Comparison of ENCODE assay signal across 23 cellular contexts in the genomic region with DNA sequence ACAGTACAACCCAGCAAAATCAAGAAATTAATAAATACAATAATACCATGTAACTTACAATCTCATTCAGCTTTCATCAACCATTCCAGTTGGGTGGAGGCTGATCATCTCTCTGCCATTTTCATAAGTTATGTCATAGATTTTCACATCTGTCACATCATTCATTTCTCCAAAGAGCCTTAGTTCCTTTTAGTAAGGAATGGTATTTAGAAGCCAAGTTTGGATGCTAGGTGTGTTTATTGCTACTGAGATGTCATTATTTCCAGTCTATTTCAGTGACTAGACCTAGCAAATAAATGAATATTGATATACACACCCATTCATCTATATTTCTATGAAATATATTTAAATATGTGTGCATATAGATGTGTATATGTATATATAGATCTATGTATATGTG. TPM values are rescaled to one million over a fixed set of nuclear protein-coding genes. Genes with fewer than 3 reads are reported as not detected.
DNase-seq lines count a peak whose midpoint lies in the region; ATAC-seq, FAIRE-seq and TF ChIP-seq lines count a peak whose summit lies in the region.
"Had no signal": no experiment of that assay in that cellular context is flagged by ENCODE, and none has a peak within 500 bp of the region (broad histone marks: within the 10 kb centered on the region; RNA-seq: fewer than 3 reads in every experiment).

No MANE protein-coding gene starts in this region.

- H3K27me3 Mint-ChIP-seq in activated T-cell treated with anti-CD3 and anti-CD28 coated beads, Interleukin-2, amount 50 U/mL, for 24 hours = no peaks in the 10 kb centered on the region
- H3K27me3 Mint-ChIP-seq: activated CD8-positive, alpha-beta T cell treated with anti-CD3 and anti-CD28 coated beads for 36 hours; naive thymus-derived CD8-positive, alpha-beta T cell; T-helper 17 cell had no signal

- H3K4me1 Mint-ChIP-seq in activated T-cell treated with anti-CD3 and anti-CD28 coated beads, Interleukin-2, amount 50 U/mL, for 24 hours (ENCODE audit: low read depth) = peaks cover 45% of the 10 kb centered on the region
- peaks cover 57% of the 10 kb centered on the region for H3K4me1 Mint-ChIP-seq in stimulated activated effector memory CD8-positive, alpha-beta T cell treated with anti-CD3 and anti-CD28 coated beads, Interleukin-12 subunit alpha, Interleukin-12 subunit beta, amount 100 ng/mL, for 72 hours

- H3K4me1 ChIP-seq in HUES64 (ENCODE audit: insufficient read depth, low read length) (peaks cover 9% of the 10 kb centered on the region; the same call in 1 of the 2 replicates), GM12878 (ENCODE audit: control insufficient read depth, insufficient read depth, low read length) (peaks cover 11% of the 10 kb centered on the region), colonic mucosa (no peaks in the 10 kb centered on the region)
- H3K4me1 ChIP-seq: prostate gland had no signal

- no peak overlapping the region for H3K27ac ChIP-seq in HUES64 (ENCODE audit: low read depth, low read length)
- 0 out of 2 replicates have a peak overlapping the region, but pooled peaks have one; percentile 93 for H3K27ac ChIP-seq in GM12878 (ENCODE audit: control insufficient read depth, insufficient read depth)
- H3K27ac ChIP-seq in dorsolateral prefrontal cortex = no peak overlapping the region
- H3K27ac ChIP-seq in colonic mucosa = no peak overlapping the region
- H3K27ac ChIP-seq: cardiac muscle cell, epithelial cell of prostate, foreskin keratinocyte, prostate gland, skin epidermis, uterus had no signal

- intact Hi-C loops in GM12878 (cut with micrococcal nuclease; ENCODE audit: unreplicated experiment) = no loop called here
- intact Hi-C loops in dorsolateral prefrontal cortex (cut with DNase I) = loop anchor here in 1 of 2 donors (5.0 kb wide), 1 partner anchor 154 kb away; a partner anchor contains a TSS
- intact Hi-C loops in colonic mucosa (cut with DNase I) = loop anchor here (10.0 kb wide), 2 partner anchors 81 to 151 kb away; a partner anchor contains a TSS

- RAD21 ChIA-PET in GM12878 (lab: Charles Lee; ENCODE audit: unreplicated experiment) = interaction anchor here (1.6 kb wide), 1 partner anchor 23 kb away, joined by 3 read pairs; no protein-coding TSS in a partner anchor

- H3K9me3 Mint-ChIP-seq in activated T-cell treated with anti-CD3 and anti-CD28 coated beads, Interleukin-2, amount 50 U/mL, for 24 hours = no peaks in the 10 kb centered on the region
- H3K9me3 Mint-ChIP-seq in stimulated activated effector memory CD8-positive, alpha-beta T cell treated with anti-CD3 and anti-CD28 coated beads, Interleukin-12 subunit alpha, Interleukin-12 subunit beta, amount 100 ng/mL, for 72 hours = no peaks in the 10 kb centered on the region

- H3K4me3 Mint-ChIP-seq in activated T-cell treated with anti-CD3 and anti-CD28 coated beads, Interleukin-2, amount 50 U/mL, for 24 hours = peak overlapping the region; percentile 22
- H3K4me3 Mint-ChIP-seq in stimulated activated effector memory CD8-positive, alpha-beta T cell treated with anti-CD3 and anti-CD28 coated beads, Interleukin-12 subunit alpha, Interleukin-12 subunit beta, amount 100 ng/mL, for 72 hours = peak overlapping the region; percentile 98
- H3K4me3 Mint-ChIP-seq: CD14-positive monocyte had no signal

- H3K9me3 ChIP-seq in HUES64 (ENCODE audit: insufficient read depth, low read depth, low read length) = no peaks in the 10 kb centered on the region; the same call in 1 of the 2 replicates
- H3K9me3 ChIP-seq in GM12878 (replicated peaks; ENCODE audit: control insufficient read depth, insufficient read depth, low read length) = peaks cover 3% of the 10 kb centered on the region; the same call in 2 of the 3 replicates
- H3K9me3 ChIP-seq in colonic mucosa = no peaks in the 10 kb centered on the region
- H3K9me3 ChIP-seq: prostate gland, uterus had no signal

- in situ Hi-C loops in GM12878 (cut with MboI) = no loop called here

- H3K27ac Mint-ChIP-seq in activated T-cell treated with anti-CD3 and anti-CD28 coated beads, Interleukin-2, amount 50 U/mL, for 24 hours = no peak overlapping the region
- H3K27ac Mint-ChIP-seq in stimulated activated effector memory CD8-positive, alpha-beta T cell treated with anti-CD3 and anti-CD28 coated beads, Interleukin-12 subunit alpha, Interleukin-12 subunit beta, amount 100 ng/mL, for 72 hours = no peak overlapping the region
- H3K27ac Mint-ChIP-seq: activated CD8-positive, alpha-beta T cell treated with anti-CD3 and anti-CD28 coated beads for 36 hours had no signal

- H3K27me3 ChIP-seq in HUES64 (ENCODE audit: insufficient read depth, low read length) = no peaks in the 10 kb centered on the region
- no peaks in the 10 kb centered on the region for H3K27me3 ChIP-seq in GM12878 (replicated peaks in 1 of 2; ENCODE audit: control insufficient read depth in 2 of 2, insufficient read depth in 2 of 2, low read length in 1 of 2)
- no peaks in the 10 kb centered on the region for H3K27me3 ChIP-seq in dorsolateral prefrontal cortex
- no peaks in the 10 kb centered on the region for H3K27me3 ChIP-seq in colonic mucosa
- H3K27me3 ChIP-seq: cardiac muscle cell, foreskin keratinocyte, uterus had no signal

- no peak for TF ChIP-seq EP300 in GM12878 (IDR thresholded peaks at IDR 0.05; ENCODE audit: borderline replicate concordance in 1 of 2, control insufficient read depth in 1 of 2, low read depth in 2 of 2, low read length in 2 of 2)

- H3K36me3 ChIP-seq in HUES64 (ENCODE audit: insufficient read depth, low read length) (peaks cover 29% of the 10 kb centered on the region), GM12878 (ENCODE audit: control insufficient read depth in 2 of 2, insufficient read depth in 2 of 2, low read length in 1 of 2) (no peaks in the 10 kb centered on the region), colonic mucosa (no peaks in the 10 kb centered on the region)
- H3K36me3 ChIP-seq: cardiac muscle cell, prostate gland, uterus had no signal

- CTCF ChIA-PET in GM12878 (lab: Yijun Ruan, JAX) = interaction anchor here (0.9 to 1.0 kb wide), 2 partner anchors 10 to 88 kb away, joined by 3 to 5 read pairs; no protein-coding TSS in a partner anchor

- DNase-seq in activated T-cell treated with anti-CD3 and anti-CD28 coated beads, Interleukin-2, amount 50 U/mL, for 24 hours = no peak
- DNase-seq in activated T-cell treated with anti-CD3 and anti-CD28 coated beads for 4 hours = no peak
- no peak for DNase-seq in GM12878 (ENCODE audit: low read depth, low spot score)
- DNase-seq in stimulated activated effector memory CD8-positive, alpha-beta T cell treated with anti-CD3 and anti-CD28 coated beads, Interleukin-12 subunit alpha, Interleukin-12 subunit beta, amount 100 ng/mL, for 72 hours (ENCODE audit: low spot score in 2 of 2) = no peak
- DNase-seq in dorsolateral prefrontal cortex = no peak
- DNase-seq in colonic mucosa = no peak
- DNase-seq: activated CD8-positive, alpha-beta T cell treated with anti-CD3 and anti-CD28 coated beads for 36 hours; foreskin keratinocyte; hypothalamus; NCI-H524 treated with DMSO at 0.1 percent for 48 hours; SHP77 treated with DMSO at 0.1 percent for 48 hours; T-helper 17 cell; uterus had no signal

- H3K4me3 ChIP-seq in HUES64 (ENCODE audit: low read length) (0 out of 2 replicates have a peak overlapping the region, but pooled peaks have one; percentile 11), GM12878 (peak overlapping the region; percentile 92), dorsolateral prefrontal cortex (no peak overlapping the region), colonic mucosa (no peak overlapping the region)
- H3K4me3 ChIP-seq: cardiac muscle cell, prostate gland, skin epidermis, uterus had no signal

- H3K79me2 ChIP-seq in GM12878 (ENCODE audit: control insufficient read depth, insufficient read depth, low read length) = peaks cover 61% of the 10 kb centered on the region

- TF ChIP-seq CTCF in GM12878 (IDR thresholded peaks at IDR 0.05 in 2 of 3, conservative IDR thresholded peaks at IDR 0.05 in 1 of 3; ENCODE audit: control insufficient read depth in 2 of 3, extremely low read depth in 1 of 3, insufficient read depth in 1 of 3, low read depth in 3 of 3, low read length in 3 of 3) (no peak), dorsolateral prefrontal cortex (IDR thresholded peaks at IDR 0.05 in 54 of 56, conservative IDR thresholded peaks at IDR 0.05 in 2 of 56; ENCODE audit: low read depth in 1 of 56, partially characterized antibody in 56 of 56) (no peak), colonic mucosa (IDR thresholded peaks at IDR 0.05) (no peak)

- no peak for TF ChIP-seq RAD21 in GM12878 (IDR thresholded peaks at IDR 0.05; ENCODE audit: insufficient read depth, low read depth, low read length)

- H2AFZ ChIP-seq in GM12878 (ENCODE audit: control insufficient read depth, low read depth, low read length) = no peak overlapping the region

- peaks cover 53% of the 10 kb centered on the region for H3K36me3 Mint-ChIP-seq in activated T-cell treated with anti-CD3 and anti-CD28 coated beads, Interleukin-2, amount 50 U/mL, for 24 hours (ENCODE audit: low read depth)
- peaks cover 55% of the 10 kb centered on the region for H3K36me3 Mint-ChIP-seq in stimulated activated effector memory CD8-positive, alpha-beta T cell treated with anti-CD3 and anti-CD28 coated beads, Interleukin-12 subunit alpha, Interleukin-12 subunit beta, amount 100 ng/mL, for 72 hours

- peak overlapping the region; percentile 12; the same call in 1 of the 2 replicates for H3K4me2 ChIP-seq in GM12878 (ENCODE audit: control insufficient read depth, insufficient read depth)

- no TSS peak for BruUV-seq in GM12878 (replicated peaks; lab: Mats Ljungman, UMichigan)

- POLR2A ChIA-PET in GM12878 (lab: Charles Lee) = interaction anchor here (0.6 kb wide), 1 partner anchor 61 kb away, joined by 3 read pairs; no protein-coding TSS in a partner anchor

- no peaks in the 10 kb centered on the region for H4K20me1 ChIP-seq in GM12878 (ENCODE audit: control insufficient read depth, insufficient read depth)

- H3K9ac ChIP-seq in HUES64 (ENCODE audit: low read depth, low read length) (no peak overlapping the region), GM12878 (ENCODE audit: control insufficient read depth, insufficient read depth, low read length) (no peak overlapping the region), colonic mucosa (ENCODE audit: low read depth in 2 of 2, low read length in 2 of 2) (no peak overlapping the region)

- no peak for ATAC-seq in GM12878
- ATAC-seq in stimulated activated effector memory CD8-positive, alpha-beta T cell treated with anti-CD3 and anti-CD28 coated beads, Interleukin-12 subunit alpha, Interleukin-12 subunit beta, amount 100 ng/mL, for 72 hours = no peak
- ATAC-seq in HG02623 (IDR thresholded peaks at IDR 0.05; ENCODE audit: unreplicated experiment) = no peak
- ATAC-seq: activated CD8-positive, alpha-beta T cell treated with anti-CD3 and anti-CD28 coated beads for 36 hours; foreskin keratinocyte; naive thymus-derived CD8-positive, alpha-beta T cell; T-helper 17 cell had no signal

- TF ChIP-seq POLR2A in GM12878 (IDR thresholded peaks at IDR 0.05; ENCODE audit: low read depth, low read length) = no peak

- SMC1A ChIA-PET in GM12878 (lab: Charles Lee; ENCODE audit: uncharacterized antibody, unreplicated experiment) = interaction anchor here (1.9 kb wide), 1 partner anchor 88 kb away, joined by 4 read pairs; no protein-coding TSS in a partner anchor

- FAIRE-seq in GM12878 (lab: Jason Lieb, UNC) = no peak
- FAIRE-seq: HTR-8/SVneo, keratinocyte had no signal

RNA-seq across cellular contexts. Expression of a gene that starts 2.7 kb away (rescaled TPM):
- 49.9 TPM for polyA plus RNA-seq in HUES64 (2013, experiment 1 of 2)
- 54.5 TPM for polyA plus RNA-seq in HUES64 (2013, experiment 2 of 2)
- total RNA-seq in GM12878 (2013; cell fraction: nucleolus; rRNA removed) = 22.7 and 26.2 TPM in 2 replicates
- total RNA-seq in GM12878 (2014; rRNA removed) (106 and 107 TPM in 2 replicates), GM12878 (2014; rRNA removed; fragmentation: Illumina TruSeq; extraction: Trizol) (44.3 and 46.6 TPM in 2 replicates), GM12878 (2021) (81.3 and 84.8 TPM in 2 replicates), dorsolateral prefrontal cortex (100 to 1,000 TPM in 1 of 120 experiments, 10 to 100 TPM in 119; 46.8 to 107 (median 78.1) TPM), colonic mucosa (10 to 100 TPM; 32.2 to 43.8 TPM)
- polyA plus RNA-seq in GM12878 (2011; ENCODE audit: low read depth) = 33.5 TPM
- polyA plus RNA-seq in GM12878 (2011; rRNA removed) (72.6 and 89.7 TPM in 2 replicates), GM12878 (2014; fragmentation: Illumina TruSeq; extraction: Trizol) (61.3 and 90.5 TPM in 2 replicates), GM12878 (2014; fragmentation: Nextera tagmentation; extraction: Ambion mirVana) (10 to 100 TPM; 25.9 to 59.1 TPM), GM12878 (2014; rRNA removed) (117 and 135 TPM in 2 replicates), GM12878 (2016; fragmentation: Nextera tagmentation; extraction: Ambion mirVana) (100 to 1,000 TPM; 123 to 145 TPM)
- 138 and 156 TPM in 2 replicates for polyA plus RNA-seq in GM12878 (2011; cell fraction: cytosol; rRNA removed)
- polyA plus RNA-seq in GM12878 (2011; cell fraction: nucleus; rRNA removed) = 60.8 and 62.4 TPM in 2 replicates
- polyA plus RNA-seq in GM12878 (2012) = 57.3 and 69.1 TPM in 2 replicates
- polyA minus RNA-seq in GM12878 (2011; rRNA and poly(A)+ RNA removed) = 79.1 and 122 TPM in 2 replicates
- 32.5 and 36.5 TPM in 2 replicates for polyA minus RNA-seq in GM12878 (2011; cell fraction: cytosol; rRNA and poly(A)+ RNA removed)
- polyA minus RNA-seq in GM12878 (2011; cell fraction: nucleus; rRNA and poly(A)+ RNA removed) = 17.3 and 22.1 TPM in 2 replicates

RNA-seq across cellular contexts. Expression of a gene that starts 29.9 kb away (rescaled TPM):
- 11.3 TPM for polyA plus RNA-seq in HUES64 (2013, experiment 1 of 2)
- polyA plus RNA-seq in HUES64 (2013, experiment 2 of 2) = 16.9 TPM
- total RNA-seq in GM12878 (2013; cell fraction: nucleolus; rRNA removed) = 137 and 160 TPM in 2 replicates
- 56.3 and 58.3 TPM in 2 replicates for total RNA-seq in GM12878 (2014; rRNA removed)
- total RNA-seq in GM12878 (2014; rRNA removed; fragmentation: Illumina TruSeq; extraction: Trizol) = 48.7 and 52.9 TPM in 2 replicates
- total RNA-seq in GM12878 (2021) = 112 and 114 TPM in 2 replicates
- 33.6 TPM for polyA plus RNA-seq in GM12878 (2011; ENCODE audit: low read depth)
- polyA plus RNA-seq in GM12878 (2011; rRNA removed) = 37.6 and 65.2 TPM in 2 replicates
- polyA plus RNA-seq in GM12878 (2011; cell fraction: cytosol; rRNA removed) = 115 and 126 TPM in 2 replicates
- 208 and 229 TPM in 2 replicates for polyA plus RNA-seq in GM12878 (2011; cell fraction: nucleus; rRNA removed)
- polyA plus RNA-seq in GM12878 (2012) = 60.0 and 110 TPM in 2 replicates
- 47.9 and 70.5 TPM in 2 replicates for polyA plus RNA-seq in GM12878 (2014; fragmentation: Illumina TruSeq; extraction: Trizol)
- 1 to 10 TPM in 1 of 2 experiments, under 1 TPM in 1; 0.08 to 1.1 TPM for polyA plus RNA-seq in GM12878 (2014; fragmentation: Nextera tagmentation; extraction: Ambion mirVana)
- 99.1 and 99.2 TPM in 2 replicates for polyA plus RNA-seq in GM12878 (2014; rRNA removed)
- polyA plus RNA-seq in GM12878 (2016; fragmentation: Nextera tagmentation; extraction: Ambion mirVana) = 10 to 100 TPM; 13.3 to 15.6 TPM
- polyA minus RNA-seq in GM12878 (2011; rRNA and poly(A)+ RNA removed) = 75.6 and 130 TPM in 2 replicates
- 48.1 and 52.4 TPM in 2 replicates for polyA minus RNA-seq in GM12878 (2011; cell fraction: cytosol; rRNA and poly(A)+ RNA removed)
- polyA minus RNA-seq in GM12878 (2011; cell fraction: nucleus; rRNA and poly(A)+ RNA removed) = 48.2 and 63.7 TPM in 2 replicates
- total RNA-seq in dorsolateral prefrontal cortex = 100 to 1,000 TPM in 2 of 120 experiments, 10 to 100 TPM in 118; 34.1 to 116 (median 63.6) TPM
- total RNA-seq in colonic mucosa = 1 to 10 TPM; 1.8 to 2.0 TPM

Comparison
In these comparisons a context has a peak if more than half of its experiments do, and no peak if none do; other contexts are left out.
1. H3K4me3 ChIP-seq: peak in HUES64 (single experiment) and GM12878 (single experiment); none in dorsolateral prefrontal cortex (0 of 59) and colonic mucosa (single experiment).
2. RNA of a gene that starts 29.9 kb away (total RNA-seq): 34.1 to 116 TPM in dorsolateral prefrontal cortex and 48.7 to 160 TPM in GM12878; 1.8 to 2.0 TPM in colonic mucosa; every median in the first group is over 10 times any median in the second.